8 cellular contexts compared by ENCODE assay signal in the genomic region with DNA sequence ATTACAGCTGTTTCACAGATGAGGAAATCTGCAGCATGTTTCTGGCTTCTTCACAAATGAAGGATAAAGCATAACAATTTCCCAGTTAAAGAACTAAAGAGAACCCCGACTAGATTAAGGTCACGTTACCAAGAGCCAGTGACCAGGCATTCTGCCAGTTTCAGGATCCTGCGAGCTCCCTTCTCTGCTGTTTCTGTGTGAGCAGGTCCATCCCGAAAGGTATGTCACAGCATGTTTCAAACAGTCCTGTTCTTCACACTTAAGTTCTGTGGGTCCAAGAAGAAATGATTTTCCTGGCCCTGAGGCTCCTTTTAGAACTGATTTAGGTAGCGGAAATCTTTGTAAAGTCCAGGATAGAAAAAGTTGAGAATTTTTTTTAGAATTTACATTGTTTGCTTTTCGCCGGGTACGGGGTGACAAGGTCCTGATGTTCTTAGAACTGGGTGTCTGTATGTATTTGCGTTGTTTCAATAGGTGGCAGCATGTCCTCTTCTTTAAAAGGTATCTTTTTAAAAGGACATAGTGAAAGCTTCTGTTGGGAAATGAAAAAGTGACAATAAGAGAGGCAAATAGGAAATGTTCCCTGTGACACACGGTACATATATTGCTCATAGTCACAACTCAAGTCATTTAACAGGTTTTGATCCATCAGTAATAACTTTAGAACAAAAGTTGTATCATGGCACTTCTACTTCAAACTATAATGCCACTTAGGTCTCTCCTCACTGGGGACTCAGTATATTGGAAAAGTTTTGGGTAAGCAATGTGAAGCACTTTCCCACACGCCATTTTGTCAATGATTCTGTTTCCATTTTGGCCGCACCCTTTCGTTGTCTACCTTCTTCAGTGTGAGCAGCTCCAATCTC. TPM values are rescaled to one million over a fixed set of nuclear protein-coding genes. Genes with fewer than 3 reads are reported as not detected.
DNase-seq lines count a peak whose midpoint lies in the region; ATAC-seq, FAIRE-seq and TF ChIP-seq lines count a peak whose summit lies in the region.
"Had no signal": no experiment of that assay in that cellular context is flagged by ENCODE, and none has a peak within 500 bp of the region (broad histone marks: within the 10 kb centered on the region; RNA-seq: fewer than 3 reads in every experiment).

No MANE protein-coding gene starts in this region.

- H3K4me3 ChIP-seq in HAP-1 (no peak overlapping the region), pancreas (no peak overlapping the region)
- H3K4me3 ChIP-seq: skin epidermis had no signal

- H3K36me3 ChIP-seq in HAP-1 (replicated peaks) = no peaks in the 10 kb centered on the region
- no peaks in the 10 kb centered on the region for H3K36me3 ChIP-seq in pancreas

- H3K4me3 Mint-ChIP-seq in endothelial cell (ENCODE audit: unreplicated experiment) = no peak overlapping the region

- no peaks in the 10 kb centered on the region for H3K36me3 Mint-ChIP-seq in endothelial cell (ENCODE audit: low read depth, unreplicated experiment)

- WGBS in pancreas, 2 donors = 23 to 27% methylated on average over 13 of the region's 13 CpGs

- TF ChIP-seq CTCF in endothelial cell (IDR thresholded peaks at IDR 0.05; ENCODE audit: unreplicated experiment) (peak; percentile 9), pancreas (IDR thresholded peaks at IDR 0.05) (no peak)

- H3K4me1 ChIP-seq in HAP-1 (no peaks in the 10 kb centered on the region), pancreas (no peaks in the 10 kb centered on the region)

- H3K27me3 ChIP-seq in HAP-1 (ENCODE audit: low read depth) (peaks cover 7% of the 10 kb centered on the region; the same call in 1 of the 2 replicates), pancreas (peaks cover 0 to 11% (median 0%) of the 10 kb centered on the region in 4 donors)

- no peaks in the 10 kb centered on the region for H3K9me3 ChIP-seq in HAP-1
- H3K9me3 ChIP-seq in pancreas = no peaks in the 10 kb centered on the region

- intact Hi-C loops in pancreas (cut with DNase I) = no loop called here

- in situ Hi-C loops in HAP-1 (cut with MboI; ENCODE audit: low sequenced_read_pairs) = loop anchor here (10.0 kb wide), 1 partner anchor 322 kb away; a partner anchor contains a TSS

- H3K27ac Mint-ChIP-seq in endothelial cell (ENCODE audit: unreplicated experiment) = peak overlapping the region; percentile 32

- DNase-seq in GM03348 (ENCODE audit: low spot score) (peak; percentile 39), HAP-1 (ENCODE audit: low spot score in 2 of 2) (peak; percentile 17 to 42), OCI-M1 (lab: John Stamatoyannopoulos, UW) (peak; percentile 88), endothelial cell (ENCODE audit: low spot score) (no peak), pancreas (no peak)

- H3K27me3 Mint-ChIP-seq in endothelial cell (ENCODE audit: unreplicated experiment) = no peaks in the 10 kb centered on the region

- no peaks in the 10 kb centered on the region for H3K9me3 Mint-ChIP-seq in endothelial cell (ENCODE audit: unreplicated experiment)

- ATAC-seq in pancreas (peak in 3 of 4 donors; percentile 48 to 62 (median 54)), HG03139 (IDR thresholded peaks at IDR 0.05; ENCODE audit: unreplicated experiment) (no peak), HG03097 (IDR thresholded peaks at IDR 0.05; ENCODE audit: low FRiP score, unreplicated experiment) (no peak)

- H3K4me1 Mint-ChIP-seq in endothelial cell (ENCODE audit: unreplicated experiment) = peaks cover 8% of the 10 kb centered on the region

- no peak overlapping the region for H3K27ac ChIP-seq in pancreas
- H3K27ac ChIP-seq: skin epidermis had no signal

- FAIRE-seq in pancreas (lab: Jason Lieb, UNC) = no peak

RNA-seq across cellular contexts. Expression of a gene that starts 18.4 kb away (rescaled TPM):
- total RNA-seq in endothelial cell (ENCODE audit: unreplicated experiment) (not detected), pancreas (not detected)
- not detected for polyA plus RNA-seq in pancreas

Comparison
In these comparisons a context has a peak if more than half of its experiments do, and no peak if none do; other contexts are left out.
1. DNase-seq: peak in GM03348 (single experiment), HAP-1 (2 of 2) and OCI-M1 (single experiment); none in endothelial cell (single experiment) and pancreas (0 of 6).
2. ATAC-seq: peak in pancreas (3 of 4); none in HG03139 (single experiment) and HG03097 (single experiment).